ENCODE assay signal across 15 cellular contexts in the genomic region with DNA sequence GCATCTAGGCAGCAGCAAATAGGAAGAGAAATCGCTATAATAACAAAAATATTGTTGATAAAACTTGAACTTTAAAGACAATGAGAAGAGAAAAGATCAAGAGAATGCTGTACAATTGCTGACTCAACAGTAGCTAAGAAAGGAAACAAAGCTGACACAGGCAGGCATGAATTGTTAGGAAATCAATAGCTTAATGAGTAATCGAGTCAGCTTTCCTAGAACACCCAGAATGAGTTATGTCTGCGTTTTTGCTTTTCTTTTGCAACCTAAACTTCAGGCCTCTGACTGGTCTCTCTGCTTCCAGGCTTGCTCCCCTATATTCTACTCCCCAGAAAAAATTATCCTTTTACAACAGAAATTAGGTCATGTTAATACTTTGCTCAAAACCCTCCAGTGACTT.
DNase-seq lines count a peak whose midpoint lies in the region; ATAC-seq and TF ChIP-seq lines count a peak whose summit lies in the region.
"Had no signal": no experiment of that assay in that cellular context is flagged by ENCODE, and none has a peak within 500 bp of the region (broad histone marks: within the 10 kb centered on the region; RNA-seq: fewer than 3 reads in every experiment).

No MANE protein-coding gene starts in this region.

- TF ChIP-seq POLR2A in spleen (IDR thresholded peaks at IDR 0.05) = no peak

- DNase-seq in activated CD4-positive, alpha-beta T cell treated with anti-CD3 and anti-CD28 coated beads for 36 hours = no peak
- DNase-seq in activated CD4-positive, alpha-beta T cell treated with anti-CD3 and anti-CD28 coated beads for 4 hours = no peak
- peak; percentile 80 for DNase-seq in mammary epithelial cell
- no peak for DNase-seq in left lobe of liver (ENCODE audit: low spot score)
- no peak for DNase-seq in spleen
- no peak for DNase-seq in GM10248 (ENCODE audit: extremely low spot score)
- DNase-seq in NCI-H345 treated with DMSO at 0.1 percent for 48 hours (lab: John Stamatoyannopoulos, UW; ENCODE audit: unreplicated experiment) = no peak
- DNase-seq: activated T-cell treated with anti-CD3 and anti-CD28 coated beads for 4 hours; GF-D8; naive thymus-derived CD8-positive, alpha-beta T cell; NCI-H1092 treated with DMSO at 0.1 percent for 48 hours; NK-92 treated with Interleukin-12 subunit alpha and Interleukin-12 subunit beta, amount 100 ng/mL, for 24 hours had no signal

- BruUV-seq in mammary epithelial cell (replicated peaks; lab: Mats Ljungman, UMichigan) = no TSS peak

- H3K9me3 ChIP-seq in mammary epithelial cell (replicated peaks; ENCODE audit: insufficient read depth, low read length) (no peaks in the 10 kb centered on the region), spleen (no peaks in the 10 kb centered on the region)
- H3K9me3 ChIP-seq: thoracic aorta had no signal

- CTCF ChIA-PET in activated CD4-positive, alpha-beta T cell treated with anti-CD3 and anti-CD28 coated beads for 36 hours (lab: Charles Lee) = no interaction called here
- CTCF ChIA-PET in mammary epithelial cell (lab: Charles Lee; ENCODE audit: low non-redundant PET) (interaction anchor here (0.6 to 0.7 kb wide), 2 partner anchors 18 to 513 kb away, joined by 3 to 4 read pairs; no protein-coding TSS in a partner anchor), GM10248 (lab: Yijun Ruan, JAX) (interaction anchor here (0.7 to 1.1 kb wide), 3 partner anchors 9 to 56 kb away, joined by 3 read pairs; no protein-coding TSS in a partner anchor)

- in situ Hi-C loops in mammary epithelial cell (cut with MboI; ENCODE audit: low sequenced_read_pairs in 2 of 2) = no loop called here

- no peaks in the 10 kb centered on the region for H4K20me1 ChIP-seq in mammary epithelial cell (ENCODE audit: insufficient read depth, low read length)

- no peak overlapping the region for H3K4me3 Mint-ChIP-seq in activated CD4-positive, alpha-beta T cell treated with anti-CD3 and anti-CD28 coated beads for 36 hours
- H3K4me3 Mint-ChIP-seq: central memory CD8-positive, alpha-beta T cell; naive thymus-derived CD8-positive, alpha-beta T cell had no signal

- H3K9ac ChIP-seq in mammary epithelial cell (ENCODE audit: insufficient read depth, low read length) = no peak overlapping the region

- peak; percentile 44 for ATAC-seq in activated CD4-positive, alpha-beta T cell treated with anti-CD3 and anti-CD28 coated beads for 36 hours
- ATAC-seq in left lobe of liver (peak; percentile 69), HG03565 (IDR thresholded peaks at IDR 0.05; ENCODE audit: unreplicated experiment) (no peak)
- ATAC-seq: naive thymus-derived CD8-positive, alpha-beta T cell had no signal

- no peak overlapping the region for H3K27ac Mint-ChIP-seq in activated CD4-positive, alpha-beta T cell treated with anti-CD3 and anti-CD28 coated beads for 36 hours
- H3K27ac Mint-ChIP-seq: naive thymus-derived CD8-positive, alpha-beta T cell had no signal

- H3K27me3 ChIP-seq in mammary epithelial cell (ENCODE audit: insufficient read depth, low read length) (no peaks in the 10 kb centered on the region), spleen (replicated peaks in 1 of 7) (no peaks in the 10 kb centered on the region)

- H3K36me3 Mint-ChIP-seq in activated CD4-positive, alpha-beta T cell treated with anti-CD3 and anti-CD28 coated beads for 36 hours (ENCODE audit: low read depth) = no peaks in the 10 kb centered on the region
- H3K36me3 Mint-ChIP-seq: naive thymus-derived CD8-positive, alpha-beta T cell had no signal

- H3K9me3 Mint-ChIP-seq in activated CD4-positive, alpha-beta T cell treated with anti-CD3 and anti-CD28 coated beads for 36 hours (ENCODE audit: low read depth) = no peaks in the 10 kb centered on the region
- H3K9me3 Mint-ChIP-seq: central memory CD8-positive, alpha-beta T cell had no signal

- H3K4me1 ChIP-seq in mammary epithelial cell (ENCODE audit: insufficient read depth, low read length) (peaks cover 14% of the 10 kb centered on the region), spleen (peaks cover 0 to 12% (median 3%) of the 10 kb centered on the region in 6 donors)

- H3K27ac ChIP-seq in mammary epithelial cell (ENCODE audit: insufficient read depth, low read depth, low read length) = no peak overlapping the region
- peak overlapping the region in 5 of 8 donors; percentile 36 to 63 (median 47) for H3K27ac ChIP-seq in spleen
- H3K27ac ChIP-seq: thoracic aorta had no signal

- H3K79me2 ChIP-seq in mammary epithelial cell (ENCODE audit: insufficient read depth, low read length) = no peaks in the 10 kb centered on the region

- H3K4me3 ChIP-seq in mammary epithelial cell (replicated peaks in 1 of 3; ENCODE audit: insufficient read depth in 1 of 3, low read depth in 2 of 3, low read length in 3 of 3) = no peak overlapping the region
- no peak overlapping the region for H3K4me3 ChIP-seq in spleen
- H3K4me3 ChIP-seq: thoracic aorta had no signal

- H2AFZ ChIP-seq in mammary epithelial cell (ENCODE audit: low read depth, low read length) = no peak overlapping the region

- H3K4me1 Mint-ChIP-seq in activated CD4-positive, alpha-beta T cell treated with anti-CD3 and anti-CD28 coated beads for 36 hours = no peaks in the 10 kb centered on the region
- H3K4me1 Mint-ChIP-seq: central memory CD8-positive, alpha-beta T cell; naive thymus-derived CD8-positive, alpha-beta T cell had no signal

- POLR2A ChIA-PET in activated CD4-positive, alpha-beta T cell treated with anti-CD3 and anti-CD28 coated beads for 36 hours (lab: Charles Lee) = interaction anchor here (0.6 kb wide), 1 partner anchor 213 kb away, joined by 3 read pairs; no protein-coding TSS in a partner anchor
- POLR2A ChIA-PET in GM10248 (lab: Yijun Ruan, JAX) = no interaction called here

- H3K36me3 ChIP-seq in mammary epithelial cell (ENCODE audit: insufficient read depth, low read length) (no peaks in the 10 kb centered on the region), spleen (no peaks in the 10 kb centered on the region)
- H3K36me3 ChIP-seq: thoracic aorta had no signal

- WGBS in mammary epithelial cell (ENCODE audit: low coverage, missing lambda C conversion rate) = 23% methylated on average over 3 of the region's 3 CpGs
- 39 to 68% (median 47%) methylated on average over 3 of the region's 3 CpGs for WGBS in spleen, 5 donors

- dilution Hi-C loops in mammary epithelial cell (cut with HindIII; ENCODE audit: low sequenced_read_pairs) = loop anchor here (5.0 kb wide), 1 partner anchor 43 kb away; no protein-coding TSS in a partner anchor

- TF ChIP-seq CTCF in mammary epithelial cell (conservative IDR thresholded peaks at IDR 0.05 in 1 of 2, IDR thresholded peaks at IDR 0.05 in 1 of 2; ENCODE audit: extremely low read depth in 1 of 2, insufficient read depth in 1 of 2, low read depth in 1 of 2, low read length in 2 of 2) (no peak), spleen (IDR thresholded peaks at IDR 0.05 in 8 of 11, conservative IDR thresholded peaks at IDR 0.05 in 3 of 11) (no peak), GM10248 (IDR thresholded peaks at IDR 0.05; ENCODE audit: control extremely low read depth, extremely low read depth, low read depth, missing control alignments) (no peak)

- H3K27me3 Mint-ChIP-seq in activated CD4-positive, alpha-beta T cell treated with anti-CD3 and anti-CD28 coated beads for 36 hours = peaks cover 8% of the 10 kb centered on the region
- H3K27me3 Mint-ChIP-seq: central memory CD8-positive, alpha-beta T cell had no signal

- intact Hi-C loops in activated CD4-positive, alpha-beta T cell treated with anti-CD3 and anti-CD28 coated beads for 36 hours (cut with DNase I, micrococcal nuclease) = no loop called here
- intact Hi-C loops in mammary epithelial cell (cut with micrococcal nuclease) = no loop called here
- intact Hi-C loops in spleen (cut with DNase I; ENCODE audit: low total_unique reads) = no loop called here

- H3K4me2 ChIP-seq in mammary epithelial cell (ENCODE audit: insufficient read depth, low read depth, low read length) = peak overlapping the region; percentile 20
